In the genomic region with DNA sequence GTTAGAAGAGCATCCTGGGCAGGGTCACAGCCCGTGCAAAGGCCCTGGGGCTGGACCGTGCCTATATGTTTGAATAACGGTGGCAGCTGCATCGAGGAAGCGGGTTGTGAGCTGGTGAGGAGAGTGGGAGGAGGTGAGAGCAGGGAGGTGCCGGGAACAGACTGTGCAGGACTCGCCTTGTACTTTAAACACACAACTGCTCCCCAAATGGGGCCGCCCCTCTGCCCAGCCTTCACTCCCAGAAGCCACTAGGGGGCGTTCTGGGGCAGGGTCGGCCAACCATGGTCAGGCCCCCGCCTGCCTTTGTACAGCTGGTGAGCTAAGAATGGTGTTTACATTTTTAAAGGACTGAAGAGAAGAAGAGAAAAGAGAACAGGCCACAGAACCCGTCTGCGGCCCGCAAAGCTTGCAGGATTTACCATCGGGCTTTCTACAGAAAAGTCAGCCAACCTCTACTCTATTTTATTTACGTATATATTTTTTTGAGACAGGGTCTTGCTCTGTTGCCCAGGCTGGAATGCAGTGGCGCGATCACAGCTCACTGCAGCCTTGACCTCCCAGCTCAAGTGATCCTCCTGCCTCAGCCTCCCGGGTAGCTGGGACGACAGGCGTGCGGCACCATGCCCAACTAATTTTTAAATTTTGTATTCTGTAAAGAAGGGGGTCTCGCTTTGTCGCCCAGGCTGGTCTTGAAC, we compare ENCODE assay signal across 8 cellular contexts. TPM values are rescaled to one million over a fixed set of nuclear protein-coding genes. Genes with fewer than 3 reads are reported as not detected.
DNase-seq lines count a peak whose midpoint lies in the region; ATAC-seq, FAIRE-seq and TF ChIP-seq lines count a peak whose summit lies in the region.
"Not testable (repeated sequence)": the region's sequence is repeated elsewhere in the genome, so short reads cannot be mapped to it uniquely, and the experiment has no call there.

No MANE protein-coding gene starts in this region.

- H3K4me2 ChIP-seq in PC-3 (ENCODE audit: low read length); K562 (ENCODE audit: insufficient read depth, low read length): not testable (repeated sequence)

- H3K9ac ChIP-seq in PC-3 (ENCODE audit: low read length); K562 (ENCODE audit: insufficient read depth in 1 of 2, low read depth in 2 of 2, low read length in 2 of 2): not testable (repeated sequence)

- TF ChIP-seq CTCF in Caco-2 (IDR thresholded peaks at IDR 0.05; ENCODE audit: insufficient read depth in 1 of 2, low read depth in 1 of 2, low read length in 1 of 2, severe bottlenecking in 1 of 2, unreplicated experiment in 1 of 2) (peak; percentile 55 to 59), PC-3 (conservative IDR thresholded peaks at IDR 0.05; ENCODE audit: low read depth, low read length) (peak; percentile 76), K562 (IDR thresholded peaks at IDR 0.05 in 2 of 3, conservative IDR thresholded peaks at IDR 0.05 in 1 of 3; ENCODE audit: insufficient read depth in 2 of 3, low read depth in 1 of 3, low read length in 3 of 3) (peak; percentile 65 to 74 (median 68)), cardiac muscle cell (IDR thresholded peaks at IDR 0.05; ENCODE audit: low read depth, low read length) (peak; percentile 59), neural crest cell (conservative IDR thresholded peaks at IDR 0.05) (peak; percentile 72)

- H4K20me1 ChIP-seq in PC-3 (ENCODE audit: low read length); K562 (replicated peaks; ENCODE audit: control insufficient read depth, insufficient read depth, low read length): not testable (repeated sequence)

- not testable (repeated sequence) for H3K9me1 ChIP-seq in K562 (ENCODE audit: control insufficient read depth, insufficient read depth, low read length)

- not testable (repeated sequence) for H3K36me3 ChIP-seq in Caco-2 (ENCODE audit: control insufficient read depth, insufficient read depth, low read length); PC-3 (ENCODE audit: low read depth, low read length); K562 (ENCODE audit: control insufficient read depth, insufficient read depth, low read length); cardiac muscle cell

- POLR2A ChIA-PET in Caco-2 (lab: Charles Lee); PC-3 (lab: Charles Lee; ENCODE audit: unreplicated experiment): not testable (repeated sequence)
- POLR2A ChIA-PET in K562 (lab: Yijun Ruan, JAX), result interaction anchor here (0.8 kb wide), 1 partner anchor 148 kb away, joined by 4 read pairs; no protein-coding TSS in a partner anchor

- CTCF ChIA-PET in Caco-2 (lab: Charles Lee) (interaction anchor here (0.6 to 1.9 kb wide), 4 partner anchors 25 to 148 kb away, joined by 4 to 9 read pairs (median 6); a partner anchor contains a TSS), PC-3 (lab: Charles Lee) (interaction anchor here (0.6 to 2.1 kb wide), 2 partner anchors 16 to 148 kb away, joined by 4 to 14 read pairs; no protein-coding TSS in a partner anchor), K562 (lab: Yijun Ruan, JAX; ENCODE audit: low intra/inter-chr PET ratio) (interaction anchor here (0.6 to 1.2 kb wide), 5 partner anchors 115 to 154 kb away, joined by 3 to 7 read pairs (median 3); no protein-coding TSS in a partner anchor)

- H3K9me3 ChIP-seq in Caco-2; PC-3 (ENCODE audit: low read length); K562 (replicated peaks; ENCODE audit: control insufficient read depth, insufficient read depth, low read depth, low read length); cardiac muscle cell (ENCODE audit: low read depth): not testable (repeated sequence)

- not testable (repeated sequence) for H3K4me3 ChIP-seq in Caco-2 (ENCODE audit: low read depth, low read length); PC-3 (ENCODE audit: low read length); K562; cardiac muscle cell

- not testable (repeated sequence) for H3K27ac Mint-ChIP-seq in Caco-2 (ENCODE audit: unreplicated experiment); neural crest cell (ENCODE audit: unreplicated experiment); stimulated activated memory B cell treated with anti-CD40 and anti-IgM and Interleukin-4, amounts not matched to agents 10 μg/mL and 1 μg/mL and 100 μg/mL, for 72 hours

- not testable (repeated sequence) for TF ChIP-seq POLR2A in K562 (conservative IDR thresholded peaks at IDR 0.05)

- H3K36me3 Mint-ChIP-seq in Caco-2 (ENCODE audit: insufficient read depth, unreplicated experiment); neural crest cell (ENCODE audit: low read depth); stimulated activated memory B cell treated with anti-CD40 and anti-IgM and Interleukin-4, amounts not matched to agents 10 μg/mL and 1 μg/mL and 100 μg/mL, for 72 hours: not testable (repeated sequence)

- H3K79me2 ChIP-seq in PC-3 (ENCODE audit: low read length) (peaks cover 81% of the 10 kb centered on the region), K562 (ENCODE audit: control insufficient read depth, insufficient read depth, low read length) (peaks cover 17% of the 10 kb centered on the region)

- not testable (repeated sequence) for H2AFZ ChIP-seq in PC-3 (ENCODE audit: low read length); K562 (ENCODE audit: low read depth, low read length)

- peak; percentile 72 for ATAC-seq in PC-3
- ATAC-seq in K562, result peak; percentile 90
- peak; percentile 69 for ATAC-seq in stimulated activated memory B cell treated with anti-CD40 and anti-IgM and Interleukin-4, amounts not matched to agents 10 μg/mL and 1 μg/mL and 100 μg/mL, for 72 hours

- H3K9me3 Mint-ChIP-seq in Caco-2 (ENCODE audit: unreplicated experiment); neural crest cell; stimulated activated memory B cell treated with anti-CD40 and anti-IgM and Interleukin-4, amounts not matched to agents 10 μg/mL and 1 μg/mL and 100 μg/mL, for 72 hours: not testable (repeated sequence)

- not testable (repeated sequence) for H3K27me3 ChIP-seq in Caco-2 (replicated peaks; ENCODE audit: control insufficient read depth, insufficient read depth, low read length); PC-3 (ENCODE audit: low read length); K562 (ENCODE audit: control insufficient read depth in 2 of 2, insufficient read depth in 2 of 2, low read length in 2 of 2); cardiac muscle cell

- 52% methylated on average over 24 of the region's 24 CpGs for WGBS in K562 (ENCODE audit: insufficient coverage, low coverage, missing lambda C conversion rate)

- not testable (repeated sequence) for H3K27ac ChIP-seq in PC-3 (ENCODE audit: low read length); K562 (ENCODE audit: extremely low read depth, low read depth, low read length); cardiac muscle cell

- H3K4me1 ChIP-seq in Caco-2; PC-3 (ENCODE audit: insufficient read depth, low read length); cardiac muscle cell (ENCODE audit: low read depth): not testable (repeated sequence)
- H3K4me1 ChIP-seq in K562 (replicated peaks in 1 of 2; ENCODE audit: control insufficient read depth in 2 of 2, insufficient read depth in 2 of 2, low read length in 2 of 2), result peaks cover 0 to 24% of the 10 kb centered on the region in 2 experiments; a peak in 2 of 5 replicates

- not testable (repeated sequence) for TF ChIP-seq EP300 in K562 (IDR thresholded peaks at IDR 0.05; ENCODE audit: low read length)

- not testable (repeated sequence) for BruUV-seq in Caco-2 (replicated peaks; lab: Mats Ljungman, UMichigan); PC-3 (replicated peaks; lab: Mats Ljungman, UMichigan); K562 (replicated peaks; lab: Mats Ljungman, UMichigan)

- peak; percentile 56 to 88 for TF ChIP-seq RAD21 in K562 (CRISPR knock-in tag; conservative IDR thresholded peaks at IDR 0.05 in 1 of 2, IDR thresholded peaks at IDR 0.05 in 1 of 2)

- not testable (repeated sequence) for H3F3A ChIP-seq in PC-3 (ENCODE audit: low read length, unreplicated experiment)

- not testable (repeated sequence) for H3K27me3 Mint-ChIP-seq in Caco-2 (ENCODE audit: insufficient read depth, unreplicated experiment)
- H3K27me3 Mint-ChIP-seq in neural crest cell (ENCODE audit: low read depth), result peaks cover 21% of the 10 kb centered on the region
- H3K27me3 Mint-ChIP-seq in stimulated activated memory B cell treated with anti-CD40 and anti-IgM and Interleukin-4, amounts not matched to agents 10 μg/mL and 1 μg/mL and 100 μg/mL, for 72 hours, result peaks cover 80% of the 10 kb centered on the region

- not testable (repeated sequence) for H3K9me2 ChIP-seq in PC-3 (replicated peaks; ENCODE audit: low read length)

- DNase-seq in Caco-2, result peak in 1 of 2 experiments; percentile 65
- peak; percentile 26 for DNase-seq in HK-2 (ENCODE audit: unreplicated experiment)
- DNase-seq in PC-3, result peak; percentile 48
- DNase-seq in activated CD4-positive, alpha-beta T cell treated with anti-CD3 and anti-CD28 coated beads, Interleukin-2, amount 50 U/mL, for 4 hours, result peak; percentile 43 to 46
- peak; percentile 46 to 65 (median 58) for DNase-seq in K562 (ENCODE audit: extremely low read depth in 1 of 4, low spot score in 3 of 4)
- peak in 1 of 2 donors; percentile 47 for DNase-seq in cardiac muscle cell (ENCODE audit: low read depth in 1 of 2, low spot score in 1 of 2)
- DNase-seq in neural crest cell (ENCODE audit: low read depth, low spot score), result peak; percentile 50

- FAIRE-seq in K562 (lab: Jason Lieb, UNC), result peak; percentile 76

- not testable (repeated sequence) for H3K4me1 Mint-ChIP-seq in Caco-2 (ENCODE audit: low read depth, unreplicated experiment)
- H3K4me1 Mint-ChIP-seq in neural crest cell, result peaks cover 11% of the 10 kb centered on the region
- peaks cover 30% of the 10 kb centered on the region for H3K4me1 Mint-ChIP-seq in stimulated activated memory B cell treated with anti-CD40 and anti-IgM and Interleukin-4, amounts not matched to agents 10 μg/mL and 1 μg/mL and 100 μg/mL, for 72 hours

- in situ Hi-C loops in K562 (cut with MboI), result not testable (repeated sequence)

- H3K4me3 Mint-ChIP-seq in Caco-2 (ENCODE audit: unreplicated experiment); stimulated activated memory B cell treated with anti-CD40 and anti-IgM and Interleukin-4, amounts not matched to agents 10 μg/mL and 1 μg/mL and 100 μg/mL, for 72 hours: not testable (repeated sequence)
- H3K4me3 Mint-ChIP-seq in neural crest cell, result peak overlapping the region; percentile 77

- intact Hi-C loops in Caco-2 (cut with micrococcal nuclease; ENCODE audit: unreplicated experiment); PC-3 (cut with micrococcal nuclease); K562 (cut with micrococcal nuclease): not testable (repeated sequence)

RNA-seq across cellular contexts. Expression of a gene that starts 5.7 kb away (rescaled TPM):
- 16.9 and 17.6 TPM in 2 replicates for total RNA-seq in Caco-2 (2022)
- total RNA-seq in PC-3 (2014; rRNA removed), result 37.2 and 39.3 TPM in 2 replicates
- 52.8 and 150 TPM in 2 replicates for total RNA-seq in K562 (2011; cell fraction: chromatin; rRNA removed; ENCODE audit: low replicate concordance)
- total RNA-seq in K562 (2011; cell fraction: nucleolus; rRNA removed), result 73.8 and 77.4 TPM in 2 replicates
- 64.1 and 80.0 TPM in 2 replicates for total RNA-seq in K562 (2011; cell fraction: nucleoplasm; rRNA removed)
- total RNA-seq in K562 (2014; rRNA removed), result 10.9 TPM in 2 replicates
- total RNA-seq in K562 (2014; rRNA removed; fragmentation: Illumina TruSeq; extraction: Trizol), result 2.8 and 3.3 TPM in 2 replicates
- total RNA-seq in K562 (2015; rRNA removed; fragmentation: Illumina TruSeq; extraction: Trizol), result 6.7 and 7.6 TPM in 2 replicates
- 33.2 and 37.0 TPM in 2 replicates for total RNA-seq in K562 (2021)
- 8.6 and 14.7 TPM in 2 replicates for polyA plus RNA-seq in K562 (2011; rRNA removed)
- 10.0 and 19.9 TPM in 2 replicates for polyA plus RNA-seq in K562 (2011; cell fraction: cytosol; rRNA removed)
- polyA plus RNA-seq in K562 (2011; cell fraction: nucleus; rRNA removed), result 50.7 and 75.0 TPM in 2 replicates
- 12.4 and 16.3 TPM in 2 replicates for polyA plus RNA-seq in K562 (2012)
- polyA plus RNA-seq in K562 (2014; fragmentation: Illumina TruSeq; extraction: Trizol), result 10.8 and 16.6 TPM in 2 replicates
- under 1 TPM; 0.14 to 0.27 TPM for polyA plus RNA-seq in K562 (2014; fragmentation: Nextera tagmentation; extraction: Ambion mirVana)
- 12.6 and 20.3 TPM in 2 replicates for polyA plus RNA-seq in K562 (2014; rRNA removed)
- polyA minus RNA-seq in K562 (2011; rRNA and poly(A)+ RNA removed), result 9.3 and 13.3 TPM in 2 replicates
- polyA minus RNA-seq in K562 (2011; cell fraction: cytosol; rRNA and poly(A)+ RNA removed), result 31.3 and 46.7 TPM in 2 replicates
- polyA minus RNA-seq in K562 (2011; cell fraction: nucleus; rRNA and poly(A)+ RNA removed), result 17.5 and 24.1 TPM in 2 replicates
- total RNA-seq in cardiac muscle cell, result 26.6 and 55.8 TPM in 2 replicates
- polyA plus RNA-seq in cardiac muscle cell, result 19.6 and 35.2 TPM in 2 replicates
- total RNA-seq in neural crest cell, result 34.6 and 38.5 TPM in 2 replicates
